ENCODE assay signal across 26 cellular contexts in the genomic region with DNA sequence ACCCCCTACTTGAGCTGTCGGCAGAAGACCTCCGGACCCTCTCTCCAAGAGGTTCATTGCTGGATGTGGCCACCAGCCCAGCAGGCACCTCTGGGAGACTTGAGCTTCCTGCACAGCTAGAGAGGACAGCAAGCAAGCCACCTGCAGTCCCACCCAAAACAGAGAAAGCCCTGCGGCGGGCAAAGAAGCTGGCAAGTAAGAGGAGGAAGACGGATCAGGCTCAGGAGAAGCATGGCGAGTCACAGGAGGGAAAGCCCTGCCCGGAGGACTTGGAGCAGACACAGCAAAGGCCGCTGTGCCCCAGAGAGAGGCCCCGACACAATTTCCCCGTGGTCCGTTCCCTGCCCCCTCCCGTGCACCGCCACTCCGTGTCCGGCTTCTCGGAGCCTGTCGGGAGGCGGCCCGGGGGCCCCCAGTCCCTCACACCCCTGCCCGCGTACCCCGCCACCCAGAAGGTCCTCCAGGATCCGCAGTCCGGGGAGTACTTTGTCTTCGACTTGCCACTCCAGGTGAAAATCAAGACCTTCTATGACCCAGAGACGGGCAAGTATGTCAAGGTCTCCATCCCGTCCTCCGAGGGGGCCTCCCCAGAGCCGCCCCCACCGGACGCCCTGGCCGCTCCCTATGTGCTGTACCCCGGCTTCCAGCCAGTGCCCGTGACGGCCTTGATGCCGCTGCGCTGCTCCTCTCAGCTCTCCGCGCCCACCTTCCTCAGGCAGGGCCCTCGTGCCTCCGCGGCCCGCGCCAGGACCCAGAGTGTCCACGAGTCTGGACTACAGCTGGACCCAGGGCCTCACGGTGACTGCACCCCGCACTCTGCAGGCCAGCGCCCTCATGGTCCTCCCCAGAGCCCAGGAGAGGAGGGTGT. TPM values are rescaled to one million over a fixed set of nuclear protein-coding genes. Genes with fewer than 3 reads are reported as not detected.
"Had no signal": no experiment of that assay in that cellular context is flagged by ENCODE, and none has a peak within 500 bp of the region (broad histone marks: within the 10 kb centered on the region; RNA-seq: fewer than 3 reads in every experiment).

No MANE protein-coding gene starts in this region.

- H3K27ac Mint-ChIP-seq: activated naive CD4-positive, alpha-beta T cell treated with anti-CD3 and anti-CD28 coated beads, Interleukin-2, amount 50 U/mL, for 72 hours; activated T-helper 2 cell treated with anti-CD3 and anti-CD28 coated beads, Interferon-gamma antibody, Interleukin-2, Interleukin-4, amounts not matched to agents 10 μg/mL and 5 μg/mL and 100 μg/mL, durations not matched to agents 14 hours and 24 hours and 36 hours; naive thymus-derived CD8-positive, alpha-beta T cell; stimulated activated effector memory CD8-positive, alpha-beta T cell treated with anti-CD3 and anti-CD28 coated beads, Interleukin-12 subunit alpha, Interleukin-12 subunit beta, amount 100 ng/mL, for 72 hours had no signal

- H3K27ac ChIP-seq: SK-N-MC, skin epidermis, tibial nerve, VCaP had no signal

- H3K9me3 ChIP-seq: gastrocnemius medialis, tibial nerve had no signal

- ATAC-seq: activated CD4-positive, CD25-positive, alpha-beta regulatory T cell treated with anti-CD3 and anti-CD28 coated beads, Interleukin-2, amount 50 U/mL, for 24 hours; activated naive CD4-positive, alpha-beta T cell treated with anti-CD3 and anti-CD28 coated beads, Interleukin-2, amount 50 U/mL, for 72 hours; gastrocnemius medialis; left ventricle myocardium superior; naive thymus-derived CD8-positive, alpha-beta T cell; sciatic nerve; stimulated activated effector memory CD8-positive, alpha-beta T cell treated with anti-CD3 and anti-CD28 coated beads, Interleukin-12 subunit alpha, Interleukin-12 subunit beta, amount 100 ng/mL, for 72 hours had no signal

- H3K9me3 Mint-ChIP-seq: activated naive CD4-positive, alpha-beta T cell treated with anti-CD3 and anti-CD28 coated beads, Interleukin-2, amount 50 U/mL, for 72 hours; activated T-helper 2 cell treated with anti-CD3 and anti-CD28 coated beads, Interferon-gamma antibody, Interleukin-2, Interleukin-4, amounts not matched to agents 10 μg/mL and 5 μg/mL and 100 μg/mL, durations not matched to agents 14 hours and 24 hours and 36 hours; naive thymus-derived CD8-positive, alpha-beta T cell; stimulated activated effector memory CD8-positive, alpha-beta T cell treated with anti-CD3 and anti-CD28 coated beads, Interleukin-12 subunit alpha, Interleukin-12 subunit beta, amount 100 ng/mL, for 72 hours had no signal

- H3K4me1 ChIP-seq: tibial nerve had no signal

- H3K4me3 Mint-ChIP-seq: naive thymus-derived CD8-positive, alpha-beta T cell; stimulated activated effector memory CD8-positive, alpha-beta T cell treated with anti-CD3 and anti-CD28 coated beads, Interleukin-12 subunit alpha, Interleukin-12 subunit beta, amount 100 ng/mL, for 72 hours had no signal

- H3K36me3 Mint-ChIP-seq: activated naive CD4-positive, alpha-beta T cell treated with anti-CD3 and anti-CD28 coated beads, Interleukin-2, amount 50 U/mL, for 72 hours; naive thymus-derived CD8-positive, alpha-beta T cell; stimulated activated effector memory CD8-positive, alpha-beta T cell treated with anti-CD3 and anti-CD28 coated beads, Interleukin-12 subunit alpha, Interleukin-12 subunit beta, amount 100 ng/mL, for 72 hours had no signal

- H3K4me3 ChIP-seq: gastrocnemius medialis, SK-N-MC, skin epidermis, tibial nerve had no signal

- H3K27me3 ChIP-seq: gastrocnemius medialis, tibial nerve had no signal

- H3K4me1 Mint-ChIP-seq: naive thymus-derived CD8-positive, alpha-beta T cell; stimulated activated effector memory CD8-positive, alpha-beta T cell treated with anti-CD3 and anti-CD28 coated beads, Interleukin-12 subunit alpha, Interleukin-12 subunit beta, amount 100 ng/mL, for 72 hours had no signal

- H3K36me3 ChIP-seq: tibial nerve had no signal

- DNase-seq: activated CD4-positive, alpha-beta T cell treated with anti-CD3 and anti-CD28 coated beads for 48 hours; activated CD4-positive, alpha-beta T cell treated with anti-CD3 and anti-CD28 coated beads, Interleukin-2, amount 50 U/mL, for 48 hours; effector memory CD4-positive, alpha-beta T cell; gastrocnemius medialis; glutamatergic neuron; left ventricle myocardium superior; midbrain; stimulated activated CD4-positive, alpha-beta T cell treated with anti-CD3 and anti-CD28 coated beads, Interleukin-4, amount 100 ng/mL, for 24 hours had no signal

RNA-seq across cellular contexts. Expression of a gene that starts 27.2 kb away (rescaled TPM):
- total RNA-seq: activated CD8-positive, alpha-beta memory T cell treated with anti-CD3 and anti-CD28 coated beads for 36 hours; activated naive CD4-positive, alpha-beta T cell treated with anti-CD3 and anti-CD28 coated beads, Interleukin-2, amount 50 U/mL, for 72 hours; activated T-helper 2 cell treated with anti-CD3 and anti-CD28 coated beads, Interferon-gamma antibody, Interleukin-2, Interleukin-4, amounts not matched to agents 10 μg/mL and 5 μg/mL and 100 μg/mL, durations not matched to agents 14 hours and 24 hours and 36 hours; bronchial epithelial cell; dermis microvascular lymphatic vessel endothelial cell; epithelial cell of proximal tubule; lung microvascular endothelial cell; naive thymus-derived CD8-positive, alpha-beta T cell; osteoblast; T-helper 1 cell treated with Interleukin-12 subunit alpha and Interleukin-12 subunit beta and Interleukin-4 antibody, amounts not matched to agents 30 ng/mL and 1 ng/mL, for 36 hours; temporal lobe had no signal
- polyA plus RNA-seq: naive thymus-derived CD8-positive, alpha-beta T cell had no signal
